ENCODE assay signal across 1 cellular context in genomic region chr20:50321797-50322480, GRCh38.
A peak's percentile ranks its signal among the peaks of the same experiment; 100 is the strongest.
TF ChIP-seq lines count a peak whose summit lies in the region.

No MANE protein-coding gene starts in this region.

TF ChIP-seq in HepG2, 621 proteins besides CTCF, POLR2A, EP300 and RAD21 (continued from another document and continues in another):
- TF ChIP-seq ZNF724P (CRISPR knock-in tag; IDR thresholded peaks at IDR 0.05; ENCODE audit: borderline replicate concordance) (peak; percentile 68; the same call in 1 of the 2 replicates), ZNF619 (CRISPR knock-in tag; IDR thresholded peaks at IDR 0.05) (peak; percentile 66), RCOR2 (CRISPR knock-in tag; IDR thresholded peaks at IDR 0.05) (0 out of 2 replicates have a peak, but pooled peaks have one; percentile 39), PHF20 (CRISPR knock-in tag; IDR thresholded peaks at IDR 0.05) (no peak), MTERF4 (CRISPR knock-in tag; IDR thresholded peaks at IDR 0.05) (peak; percentile 87; the same call in 1 of the 2 replicates), ARHGAP35 (CRISPR knock-in tag; IDR thresholded peaks at IDR 0.05; ENCODE audit: borderline replicate concordance) (peak; percentile 46; the same call in 1 of the 2 replicates), ARID5B (CRISPR knock-in tag; IDR thresholded peaks at IDR 0.05) (peak; percentile 16; the same call in 1 of the 2 replicates), KDM5B (CRISPR knock-in tag; IDR thresholded peaks at IDR 0.05; ENCODE audit: borderline replicate concordance) (0 out of 2 replicates have a peak, but pooled peaks have one; percentile 22), FOXO1 (CRISPR knock-in tag; IDR thresholded peaks at IDR 0.05) (peak; percentile 12; the same call in 1 of the 2 replicates), SRY (CRISPR knock-in tag; IDR thresholded peaks at IDR 0.05) (peak; percentile 53; the same call in 1 of the 2 replicates), ZNF512B (CRISPR knock-in tag; IDR thresholded peaks at IDR 0.05; ENCODE audit: borderline replicate concordance) (0 out of 2 replicates have a peak, but pooled peaks have one; percentile 64), HBP1 (CRISPR knock-in tag; IDR thresholded peaks at IDR 0.05; ENCODE audit: low read depth) (0 out of 2 replicates have a peak, but pooled peaks have one; percentile 32), NFAT5 (CRISPR knock-in tag; IDR thresholded peaks at IDR 0.05) (0 out of 2 replicates have a peak, but pooled peaks have one; percentile 42), ZIK1 (CRISPR knock-in tag; IDR thresholded peaks at IDR 0.05; ENCODE audit: borderline replicate concordance, low read depth) (0 out of 2 replicates have a peak, but pooled peaks have one; percentile 29), GMEB1 (CRISPR knock-in tag; IDR thresholded peaks at IDR 0.05; ENCODE audit: borderline replicate concordance) (no peak), ZNF776 (CRISPR knock-in tag; IDR thresholded peaks at IDR 0.05) (0 out of 2 replicates have a peak, but pooled peaks have one; percentile 55), ZNF225 (CRISPR knock-in tag; IDR thresholded peaks at IDR 0.05) (peak; percentile 66), GATAD2A (CRISPR knock-in tag; IDR thresholded peaks at IDR 0.05) (0 out of 2 replicates have a peak, but pooled peaks have one; percentile 31), ZXDC (CRISPR knock-in tag; IDR thresholded peaks at IDR 0.05) (no peak), ZBTB46 (CRISPR knock-in tag; IDR thresholded peaks at IDR 0.05; ENCODE audit: borderline replicate concordance) (peak; percentile 83; the same call in 1 of the 2 replicates), ATF3 (CRISPR knock-in tag; IDR thresholded peaks at IDR 0.05) (0 out of 2 replicates have a peak, but pooled peaks have one; percentile 12), TGIF2 (CRISPR knock-in tag; IDR thresholded peaks at IDR 0.05) (0 out of 2 replicates have a peak, but pooled peaks have one; percentile 31), RXRA (CRISPR knock-in tag; IDR thresholded peaks at IDR 0.05) (0 out of 2 replicates have a peak, but pooled peaks have one; percentile 37), FUBP1 (CRISPR knock-in tag; IDR thresholded peaks at IDR 0.05; ENCODE audit: borderline replicate concordance) (no peak), ZNF329 (CRISPR knock-in tag; IDR thresholded peaks at IDR 0.05; ENCODE audit: low read depth) (0 out of 2 replicates have a peak, but pooled peaks have one; percentile 7), MZF1 (CRISPR knock-in tag; IDR thresholded peaks at IDR 0.05; ENCODE audit: borderline replicate concordance) (no peak)
